In genomic region chr3:45599984-45600650, GRCh38 we compare ENCODE assay signal across 11 cellular contexts. TPM values are rescaled to one million over a fixed set of nuclear protein-coding genes. Genes with fewer than 3 reads are reported as not detected.
A peak's percentile ranks its signal among the peaks of the same experiment; 100 is the strongest.
DNase-seq lines count a peak whose midpoint lies in the region; ATAC-seq, FAIRE-seq and TF ChIP-seq lines count a peak whose summit lies in the region.
"Had no signal": no experiment of that assay in that cellular context is flagged by ENCODE, and none has a peak within 500 bp of the region (broad histone marks: within the 10 kb centered on the region; RNA-seq: fewer than 3 reads in every experiment).

No MANE protein-coding gene starts in this region.

- ATAC-seq in A549, result no peak; a peak in 1 of 6 replicates
- no peak for ATAC-seq in naive B cell (ENCODE audit: low read depth in 2 of 2)
- no peak for ATAC-seq in GM21576 (IDR thresholded peaks at IDR 0.05; ENCODE audit: unreplicated experiment)
- no peak for ATAC-seq in GM21360 (IDR thresholded peaks at IDR 0.05; ENCODE audit: unreplicated experiment)

- DNase-seq in A549 (ENCODE audit: low read depth in 1 of 2, low spot score in 1 of 2) (no peak), Calu3 (peak; percentile 47), ascending aorta (ENCODE audit: low spot score in 2 of 2) (no peak), naive B cell (no peak), AG08396 (ENCODE audit: low spot score) (no peak), DMS79 treated with DMSO at 0.1 percent for 48 hours (lab: John Stamatoyannopoulos, UW) (no peak)
- DNase-seq: endodermal cell, HCEC 1CT had no signal

- WGBS in A549 (ENCODE audit: missing lambda C conversion rate), result 62% methylated on average over 6 of the region's 7 CpGs

- H3K27ac ChIP-seq in A549, result peak overlapping the region in 1 of 2 experiments; percentile 9; a peak in 2 of 6 replicates
- H3K27ac ChIP-seq in ascending aorta, result peak overlapping the region; percentile 75 to 91

- no peak overlapping the region for H3K4me3 ChIP-seq in A549
- peak overlapping the region in 1 of 2 donors; percentile 2 for H3K4me3 ChIP-seq in ascending aorta

- H3K36me3 ChIP-seq in ascending aorta, result no peaks in the 10 kb centered on the region

- POLR2A ChIA-PET in A549 (lab: Yijun Ruan, JAX), result no interaction called here

- FAIRE-seq in A549 (lab: Jason Lieb, UNC), result no peak
- FAIRE-seq: GM18507 had no signal

- H3K4me3 Mint-ChIP-seq in Calu3 (ENCODE audit: low read depth, unreplicated experiment) (peak overlapping the region; percentile 26), naive B cell (peak overlapping the region; percentile 29 to 85 (median 72))
- H3K4me3 Mint-ChIP-seq: endodermal cell had no signal

- peaks cover 28% of the 10 kb centered on the region for H3K36me3 Mint-ChIP-seq in Calu3 (ENCODE audit: insufficient read depth, unreplicated experiment)
- H3K36me3 Mint-ChIP-seq in naive B cell, result peaks cover 0 to 9% of the 10 kb centered on the region in 2 donors

- H3K4me2 ChIP-seq in A549, result peak overlapping the region; percentile 94

- H3K9me3 Mint-ChIP-seq in Calu3 (ENCODE audit: low read depth, unreplicated experiment) (no peaks in the 10 kb centered on the region), naive B cell (no peaks in the 10 kb centered on the region)
- H3K9me3 Mint-ChIP-seq: endodermal cell had no signal

- H3K4me1 Mint-ChIP-seq in Calu3 (ENCODE audit: low read depth, unreplicated experiment) (peaks cover 52% of the 10 kb centered on the region), naive B cell (peaks cover 64 to 95% (median 90%) of the 10 kb centered on the region in 3 donors)

- H3K27me3 ChIP-seq in ascending aorta, result no peaks in the 10 kb centered on the region

- TF ChIP-seq EP300 in A549 (IDR thresholded peaks at IDR 0.05), result no peak

- no TSS peak for BruUV-seq in Calu3 (replicated peaks; lab: Mats Ljungman, UMichigan)

- no peak for TF ChIP-seq RAD21 in A549 (conservative IDR thresholded peaks at IDR 0.05 in 1 of 2, IDR thresholded peaks at IDR 0.05 in 1 of 2)

- no peak overlapping the region for H3K27ac Mint-ChIP-seq in Calu3 (ENCODE audit: unreplicated experiment)
- peak overlapping the region in 5 of 6 donors; percentile 37 to 90 (median 78) for H3K27ac Mint-ChIP-seq in naive B cell
- H3K27ac Mint-ChIP-seq: endodermal cell had no signal

- H3K27me3 Mint-ChIP-seq in Calu3 (ENCODE audit: unreplicated experiment) (no peaks in the 10 kb centered on the region), naive B cell (no peaks in the 10 kb centered on the region)

- no peaks in the 10 kb centered on the region for H3K9me3 ChIP-seq in A549
- H3K9me3 ChIP-seq in ascending aorta, result no peaks in the 10 kb centered on the region

- no peak for TF ChIP-seq CTCF in A549 (IDR thresholded peaks at IDR 0.05)
- no peak for TF ChIP-seq CTCF in Calu3 (IDR thresholded peaks at IDR 0.05; ENCODE audit: unreplicated experiment)
- TF ChIP-seq CTCF in ascending aorta (IDR thresholded peaks at IDR 0.05), result no peak

- H3K4me1 ChIP-seq in A549, result peaks cover 36% of the 10 kb centered on the region
- peaks cover 41 to 81% of the 10 kb centered on the region in 2 donors for H3K4me1 ChIP-seq in ascending aorta

- CTCF ChIA-PET in A549 (lab: Yijun Ruan, JAX), result interaction anchor here (0.8 to 7.4 kb wide), 3 partner anchors 46 to 65 kb away, joined by 3 to 59 read pairs (median 5); no protein-coding TSS in a partner anchor
- CTCF ChIA-PET in Calu3 (lab: Charles Lee), result interaction anchor here (1.6 to 2.0 kb wide), 2 partner anchors 11 to 60 kb away, joined by 5 to 6 read pairs; no protein-coding TSS in a partner anchor

- intact Hi-C loops in Calu3 (cut with micrococcal nuclease; ENCODE audit: unreplicated experiment), result loop anchor here (5.0 kb wide), 1 partner anchor 42 kb away; no protein-coding TSS in a partner anchor
- intact Hi-C loops in ascending aorta (cut with DNase I), result loop anchor here (10.0 kb wide), 2 partner anchors 245 to 395 kb away; partner anchors contain the start of genes FYCO1 and LZTFL1

- TF ChIP-seq POLR2A in A549 (IDR thresholded peaks at IDR 0.05; ENCODE audit: low read length), result no peak

TF ChIP-seq in A549, 52 proteins besides CTCF, POLR2A, EP300 and RAD21:
- TF ChIP-seq RARB (CRISPR knock-in tag; IDR thresholded peaks at IDR 0.05) (no peak), CBX8 (IDR thresholded peaks at IDR 0.05) (no peak), ZFP36 (IDR thresholded peaks at IDR 0.05; ENCODE audit: borderline replicate concordance, partially characterized antibody) (no peak), MAFK (IDR thresholded peaks at IDR 0.05; ENCODE audit: partially characterized antibody) (no peak), NPAS2 (CRISPR knock-in tag; IDR thresholded peaks at IDR 0.05; ENCODE audit: borderline replicate concordance) (no peak), NFE2L2 (conservative IDR thresholded peaks at IDR 0.05; ENCODE audit: low read length) (no peak), ATOH8 (CRISPR knock-in tag; IDR thresholded peaks at IDR 0.05; ENCODE audit: low read depth) (no peak), KDM5A (IDR thresholded peaks at IDR 0.05) (no peak), EHF (CRISPR knock-in tag; IDR thresholded peaks at IDR 0.05) (no peak), BCL3 (IDR thresholded peaks at IDR 0.05) (no peak), SREBF2 (IDR thresholded peaks at IDR 0.05) (no peak), ZNF302 (CRISPR knock-in tag; IDR thresholded peaks at IDR 0.05) (no peak), CHD4 (IDR thresholded peaks at IDR 0.05; ENCODE audit: borderline replicate concordance) (no peak), HES2 (IDR thresholded peaks at IDR 0.05) (no peak), FOSL2 (IDR thresholded peaks at IDR 0.05) (no peak), FOSL2 (CRISPR knock-in tag; IDR thresholded peaks at IDR 0.05) (no peak), HMGXB4 (CRISPR knock-in tag; IDR thresholded peaks at IDR 0.05; ENCODE audit: borderline replicate concordance) (no peak)

RNA-seq across cellular contexts. Expression of gene LIMD1, which starts 5.6 kb away (rescaled TPM):
- polyA plus RNA-seq in A549 (2011; rRNA removed) (30.7 and 38.6 TPM in 2 replicates), A549 (2017; fragmentation: RNase III; extraction: RNeasy Plus Mini Kit Qiagen cat#74134 plus additional on column Dnase treatment) (17.4 to 18.8 TPM (median 18.8 TPM) in 3 replicates), naive B cell (ENCODE audit: low read depth in 6 of 6) (10 to 100 TPM in 5 of 6 donors, 1 to 10 TPM in 1; 7.4 to 32.0 (median 23.8) TPM)
- polyA plus RNA-seq in A549 (2012; cell fraction: cytosol; rRNA removed), result 14.9 and 20.0 TPM in 2 replicates
- polyA plus RNA-seq in A549 (2012; cell fraction: nucleus; rRNA removed), result 48.7 and 51.2 TPM in 2 replicates
- polyA minus RNA-seq in A549 (2011; rRNA and poly(A)+ RNA removed), result 95.4 and 109 TPM in 2 replicates
- total RNA-seq in Calu3 (2022) (38.7 and 39.8 TPM in 2 replicates), ascending aorta (36.8 TPM)
